20 cellular contexts compared by ENCODE assay signal in genomic region chr16:88917915-88918627, GRCh38. TPM values are rescaled to one million over a fixed set of nuclear protein-coding genes. Genes with fewer than 3 reads are reported as not detected.
DNase-seq lines count a peak whose midpoint lies in the region; ATAC-seq and TF ChIP-seq lines count a peak whose summit lies in the region.
"Had no signal": no experiment of that assay in that cellular context is flagged by ENCODE, and none has a peak within 500 bp of the region (broad histone marks: within the 10 kb centered on the region; RNA-seq: fewer than 3 reads in every experiment).

No MANE protein-coding gene starts in this region.

- dilution Hi-C loops in mammary epithelial cell (cut with HindIII; ENCODE audit: low sequenced_read_pairs): no loop called here

- H3K4me2 ChIP-seq in mammary epithelial cell (ENCODE audit: insufficient read depth, low read depth, low read length): peak overlapping the region; percentile 54
- no peak overlapping the region for H3K4me2 ChIP-seq in neural progenitor cell

- peak overlapping the region; percentile 69 for H3K4me3 Mint-ChIP-seq in neural progenitor cell
- H3K4me3 Mint-ChIP-seq: CD4-positive, alpha-beta memory T cell had no signal

- peaks cover 65% of the 10 kb centered on the region for H3K4me1 ChIP-seq in left ventricle myocardium inferior
- H3K4me1 ChIP-seq in mammary epithelial cell (ENCODE audit: insufficient read depth, low read length): peaks cover 32% of the 10 kb centered on the region
- peaks cover 3% of the 10 kb centered on the region for H3K4me1 ChIP-seq in neural progenitor cell

- H3K79me2 ChIP-seq in mammary epithelial cell (ENCODE audit: insufficient read depth, low read length): no peaks in the 10 kb centered on the region
- no peaks in the 10 kb centered on the region for H3K79me2 ChIP-seq in neural progenitor cell (ENCODE audit: low read depth)

- H3K27me3 ChIP-seq in left ventricle myocardium inferior (ENCODE audit: low read depth): peaks cover 21% of the 10 kb centered on the region
- H3K27me3 ChIP-seq in mammary epithelial cell (ENCODE audit: insufficient read depth, low read length): no peaks in the 10 kb centered on the region
- H3K27me3 ChIP-seq in neural progenitor cell: no peaks in the 10 kb centered on the region

- H3K27ac ChIP-seq in left ventricle myocardium inferior (replicated peaks) (peak overlapping the region; percentile 12), mammary epithelial cell (ENCODE audit: insufficient read depth, low read depth, low read length) (no peak overlapping the region), neural progenitor cell (no peak overlapping the region), caudate nucleus (ENCODE audit: low read depth, low read length) (no peak overlapping the region)
- H3K27ac ChIP-seq: 22Rv1, SJSA1 had no signal

- BruUV-seq in mammary epithelial cell (replicated peaks; lab: Mats Ljungman, UMichigan): no TSS peak

- no peaks in the 10 kb centered on the region for H3K9me3 ChIP-seq in left ventricle myocardium inferior (replicated peaks)
- H3K9me3 ChIP-seq in mammary epithelial cell (replicated peaks; ENCODE audit: insufficient read depth, low read length): peaks cover 10% of the 10 kb centered on the region
- no peaks in the 10 kb centered on the region for H3K9me3 ChIP-seq in neural progenitor cell (ENCODE audit: low read depth)
- H3K9me3 ChIP-seq: SJSA1 had no signal

- peak overlapping the region; percentile 74 for H3K27ac Mint-ChIP-seq in neural progenitor cell
- H3K27ac Mint-ChIP-seq: CD4-positive, alpha-beta memory T cell had no signal

- H3K4me3 ChIP-seq in left ventricle myocardium inferior: no peak overlapping the region
- H3K4me3 ChIP-seq in mammary epithelial cell (replicated peaks in 1 of 3; ENCODE audit: insufficient read depth in 1 of 3, low read depth in 2 of 3, low read length in 3 of 3): no peak overlapping the region
- no peak overlapping the region for H3K4me3 ChIP-seq in neural progenitor cell
- H3K4me3 ChIP-seq: GM12878, SJSA1 had no signal

- intact Hi-C loops in left ventricle myocardium inferior (cut with micrococcal nuclease) (no loop called here), left cardiac atrium (cut with DNase I) (no loop called here), mammary epithelial cell (cut with micrococcal nuclease) (no loop called here)

- H3K27me3 Mint-ChIP-seq in neural progenitor cell (ENCODE audit: insufficient read depth, low read depth): peaks cover 12% of the 10 kb centered on the region

- no peaks in the 10 kb centered on the region for H3K36me3 Mint-ChIP-seq in neural progenitor cell
- H3K36me3 Mint-ChIP-seq: CD4-positive, alpha-beta memory T cell had no signal

- no peak for TF ChIP-seq CTCF in left ventricle myocardium inferior (IDR thresholded peaks at IDR 0.05; ENCODE audit: borderline replicate concordance)
- no peak for TF ChIP-seq CTCF in mammary epithelial cell (conservative IDR thresholded peaks at IDR 0.05 in 1 of 2, IDR thresholded peaks at IDR 0.05 in 1 of 2; ENCODE audit: extremely low read depth in 1 of 2, insufficient read depth in 1 of 2, low read depth in 1 of 2, low read length in 2 of 2)
- TF ChIP-seq CTCF in neural progenitor cell (IDR thresholded peaks at IDR 0.05): no peak

- peaks cover 13% of the 10 kb centered on the region for H3F3A ChIP-seq in neural progenitor cell (ENCODE audit: low read depth)

- H2AFZ ChIP-seq in mammary epithelial cell (ENCODE audit: low read depth, low read length) (peak overlapping the region; percentile 55), neural progenitor cell (replicated peaks) (no peak overlapping the region)

- peaks cover 23% of the 10 kb centered on the region for H3K4me1 Mint-ChIP-seq in neural progenitor cell

- CTCF ChIA-PET in mammary epithelial cell (lab: Charles Lee; ENCODE audit: low non-redundant PET): no interaction called here

- no peak for DNase-seq in left ventricle myocardium inferior
- DNase-seq in left cardiac atrium: no peak
- DNase-seq in mammary epithelial cell: no peak
- DNase-seq in neural progenitor cell (ENCODE audit: low spot score): no peak
- DNase-seq in SW480 (ENCODE audit: low spot score): no peak
- no peak for DNase-seq in inferior parietal cortex (ENCODE audit: extremely low spot score)
- no peak for DNase-seq in iPS-NIHi7 (ENCODE audit: extremely low spot score)
- no peak for DNase-seq in caudate nucleus (lab: John Stamatoyannopoulos, UW)
- DNase-seq: CD4-positive, alpha-beta memory T cell; DMS79; NCI-H1048; NCI-H146; NCI-H2081 treated with DMSO at 0.1 percent for 48 hours; NCI-H526 had no signal

- in situ Hi-C loops in mammary epithelial cell (cut with MboI; ENCODE audit: low sequenced_read_pairs in 2 of 2): no loop called here

- H3K9ac ChIP-seq in mammary epithelial cell (ENCODE audit: insufficient read depth, low read length): no peak overlapping the region
- no peak overlapping the region for H3K9ac ChIP-seq in neural progenitor cell

- H3K36me3 ChIP-seq in left ventricle myocardium inferior (peaks cover 9% of the 10 kb centered on the region), mammary epithelial cell (ENCODE audit: insufficient read depth, low read length) (no peaks in the 10 kb centered on the region), neural progenitor cell (no peaks in the 10 kb centered on the region)
- H3K36me3 ChIP-seq: SJSA1 had no signal

- no peak for ATAC-seq in left cardiac atrium
- ATAC-seq: GM12878 had no signal

- peaks cover 2% of the 10 kb centered on the region for H3K9me3 Mint-ChIP-seq in neural progenitor cell
- H3K9me3 Mint-ChIP-seq: CD4-positive, alpha-beta memory T cell had no signal

- WGBS in mammary epithelial cell (ENCODE audit: low coverage, missing lambda C conversion rate): 94% methylated on average over 6 of the region's 19 CpGs

- H4K20me1 ChIP-seq in mammary epithelial cell (ENCODE audit: insufficient read depth, low read length): no peaks in the 10 kb centered on the region
- H4K20me1 ChIP-seq in neural progenitor cell (ENCODE audit: low read depth): no peaks in the 10 kb centered on the region

RNA-seq across cellular contexts. Expression of gene PABPN1L, which starts 51.6 kb away (rescaled TPM):
- total RNA-seq in left ventricle myocardium inferior: not detected
- not detected for total RNA-seq in left cardiac atrium
- total RNA-seq in mammary epithelial cell: not detected
- not detected for polyA plus RNA-seq in mammary epithelial cell
- not detected for polyA minus RNA-seq in mammary epithelial cell
- total RNA-seq in neural progenitor cell (ENCODE audit: low replicate concordance): not detected in 2 replicates
- total RNA-seq: CD4-positive, alpha-beta memory T cell; G401; GM12878; HT1080; RPMI7951; SJSA1 had no signal
- polyA plus RNA-seq: CD4-positive, alpha-beta memory T cell; GM12878 had no signal

RNA-seq across cellular contexts. Expression of gene CBFA2T3, which starts 58.9 kb away (rescaled TPM):
- total RNA-seq in left ventricle myocardium inferior (8.6 TPM), left cardiac atrium (1 to 10 TPM; 6.5 to 6.6 TPM), mammary epithelial cell (under 1 TPM in 1 of 2 donors, not detected in 1; 0.83 TPM), neural progenitor cell (ENCODE audit: low replicate concordance) (0.15 and 0.22 TPM in 2 replicates)
- polyA plus RNA-seq in mammary epithelial cell: 0.09 TPM
- polyA minus RNA-seq in mammary epithelial cell: not detected
- total RNA-seq: HT1080, RPMI7951, SJSA1 had no signal
